In genomic region chr2:103292570-103293265, GRCh38 we compare ENCODE assay signal across 21 cellular contexts.
DNase-seq lines count a peak whose midpoint lies in the region; TF ChIP-seq lines count a peak whose summit lies in the region.
"Had no signal": no experiment of that assay in that cellular context is flagged by ENCODE, and none has a peak within 500 bp of the region (broad histone marks: within the 10 kb centered on the region; RNA-seq: fewer than 3 reads in every experiment).

No MANE protein-coding gene starts in this region.

- H3K36me3 ChIP-seq in ES-I3 (ENCODE audit: insufficient read depth, low read length) (no peaks in the 10 kb centered on the region), OCI-LY7 (ENCODE audit: insufficient read depth, low read length) (no peaks in the 10 kb centered on the region), neural progenitor cell (no peaks in the 10 kb centered on the region)
- H3K36me3 ChIP-seq: prostate gland, suprapubic skin, uterus, WERI-Rb-1 had no signal

- intact Hi-C loops in OCI-LY7 (cut with micrococcal nuclease; ENCODE audit: unreplicated experiment), result no loop called here

- CTCF ChIA-PET in OCI-LY7 (lab: Charles Lee; ENCODE audit: unreplicated experiment), result no interaction called here

- H3K4me3 ChIP-seq in OCI-LY7 (ENCODE audit: low read depth, low read length, poor library complexity, severe bottlenecking) (no peak overlapping the region), neural progenitor cell (peak overlapping the region; percentile 15)
- H3K4me3 ChIP-seq: prostate gland, SK-N-MC, suprapubic skin, uterus had no signal

- H3K4me1 ChIP-seq in ES-I3 (ENCODE audit: insufficient read depth, low read length), result peaks cover 24% of the 10 kb centered on the region
- H3K4me1 ChIP-seq in OCI-LY7 (ENCODE audit: insufficient read depth, low read length, poor library complexity, severe bottlenecking), result no peaks in the 10 kb centered on the region
- H3K4me1 ChIP-seq in neural progenitor cell, result peaks cover 57% of the 10 kb centered on the region
- H3K4me1 ChIP-seq: prostate gland, suprapubic skin, uterus had no signal

- BruUV-seq in OCI-LY7 (replicated peaks; lab: Mats Ljungman, UMichigan), result no TSS peak

- H3K9me3 ChIP-seq in ES-I3 (ENCODE audit: control insufficient read depth, insufficient read depth, low read length) (no peaks in the 10 kb centered on the region), OCI-LY7 (ENCODE audit: low read length) (no peaks in the 10 kb centered on the region), neural progenitor cell (ENCODE audit: low read depth) (no peaks in the 10 kb centered on the region)
- H3K9me3 ChIP-seq: prostate gland, uterus had no signal

- H3K36me3 Mint-ChIP-seq in endothelial cell (ENCODE audit: low read depth, unreplicated experiment) (no peaks in the 10 kb centered on the region), neural progenitor cell (no peaks in the 10 kb centered on the region)
- H3K36me3 Mint-ChIP-seq: CD4-positive, CD25-positive, alpha-beta regulatory T cell; naive thymus-derived CD8-positive, alpha-beta T cell had no signal

- H3K27me3 Mint-ChIP-seq in endothelial cell (ENCODE audit: unreplicated experiment) (no peaks in the 10 kb centered on the region), neural progenitor cell (ENCODE audit: insufficient read depth, low read depth) (peaks cover 3% of the 10 kb centered on the region)
- H3K27me3 Mint-ChIP-seq: CD4-positive, CD25-positive, alpha-beta regulatory T cell; effector memory CD8-positive, alpha-beta T cell had no signal

- H3K9me3 Mint-ChIP-seq in endothelial cell (ENCODE audit: unreplicated experiment) (no peaks in the 10 kb centered on the region), neural progenitor cell (no peaks in the 10 kb centered on the region)

- H3K27ac Mint-ChIP-seq in endothelial cell (ENCODE audit: unreplicated experiment) (no peak overlapping the region), neural progenitor cell (peak overlapping the region; percentile 96)
- H3K27ac Mint-ChIP-seq: activated naive CD4-positive, alpha-beta T cell treated with anti-CD3 and anti-CD28 coated beads, Interleukin-2, amount 50 U/mL, for 72 hours; CD4-positive, CD25-positive, alpha-beta regulatory T cell; effector memory CD8-positive, alpha-beta T cell; naive thymus-derived CD8-positive, alpha-beta T cell had no signal

- no peak overlapping the region for H3K27ac ChIP-seq in OCI-LY7 (ENCODE audit: low read depth, low read length, poor library complexity, severe bottlenecking)
- H3K27ac ChIP-seq in neural progenitor cell, result no peak overlapping the region
- H3K27ac ChIP-seq: prostate gland, RWPE1, SK-N-MC, suprapubic skin, uterus, WERI-Rb-1 had no signal

- H3K4me2 ChIP-seq in OCI-LY7 (ENCODE audit: low read length), result no peak overlapping the region
- peak overlapping the region; percentile 72 for H3K4me2 ChIP-seq in neural progenitor cell

- H3K9ac ChIP-seq in ES-I3 (ENCODE audit: low read depth, low read length), result peak overlapping the region; percentile 43
- H3K9ac ChIP-seq in neural progenitor cell, result no peak overlapping the region

- DNase-seq in OCI-LY7 (ENCODE audit: low spot score), result no peak
- DNase-seq in endothelial cell (ENCODE audit: low spot score), result peak; percentile 21
- DNase-seq in neural progenitor cell (ENCODE audit: low spot score), result no peak
- no peak for DNase-seq in hypothalamus (lab: John Stamatoyannopoulos, UW)
- no peak for DNase-seq in NCI-H1436 treated with DMSO at 0.1 percent for 48 hours (lab: John Stamatoyannopoulos, UW)
- no peak for DNase-seq in GF-D8 (lab: John Stamatoyannopoulos, UW)
- DNase-seq: aorta; CD4-positive, CD25-positive, alpha-beta regulatory T cell; effector memory CD8-positive, alpha-beta T cell; HCEC 1CT; naive thymus-derived CD8-positive, alpha-beta T cell; NCI-H1048; NCI-H2081 treated with DMSO at 0.1 percent for 48 hours; uterus; WERI-Rb-1 had no signal

- peaks cover 15% of the 10 kb centered on the region for H3K27me3 ChIP-seq in neural progenitor cell
- H3K27me3 ChIP-seq: suprapubic skin, uterus had no signal

- no peaks in the 10 kb centered on the region for H3K79me2 ChIP-seq in OCI-LY7 (ENCODE audit: insufficient read depth, low read depth, low read length)
- no peaks in the 10 kb centered on the region for H3K79me2 ChIP-seq in neural progenitor cell (ENCODE audit: low read depth)

- H3K4me3 Mint-ChIP-seq in endothelial cell (ENCODE audit: unreplicated experiment), result no peak overlapping the region
- H3K4me3 Mint-ChIP-seq in neural progenitor cell, result peak overlapping the region; percentile 72
- H3K4me3 Mint-ChIP-seq: CD4-positive, CD25-positive, alpha-beta regulatory T cell; effector memory CD8-positive, alpha-beta T cell; naive thymus-derived CD8-positive, alpha-beta T cell had no signal

- H3K4me1 Mint-ChIP-seq in endothelial cell (ENCODE audit: unreplicated experiment), result peaks cover 29% of the 10 kb centered on the region
- H3K4me1 Mint-ChIP-seq in neural progenitor cell, result peaks cover 86% of the 10 kb centered on the region
- H3K4me1 Mint-ChIP-seq: CD4-positive, CD25-positive, alpha-beta regulatory T cell; naive thymus-derived CD8-positive, alpha-beta T cell had no signal

- H4K20me1 ChIP-seq in OCI-LY7 (ENCODE audit: insufficient read depth, low read length) (no peaks in the 10 kb centered on the region; the same call in 1 of the 2 replicates), neural progenitor cell (ENCODE audit: low read depth) (peaks cover 21% of the 10 kb centered on the region)

- no peak overlapping the region for H2AFZ ChIP-seq in OCI-LY7 (ENCODE audit: low read length)
- no peak overlapping the region for H2AFZ ChIP-seq in neural progenitor cell (replicated peaks)

- TF ChIP-seq CTCF in OCI-LY7 (conservative IDR thresholded peaks at IDR 0.05; ENCODE audit: low read length) (peak; percentile 28; the same call in 1 of the 2 replicates), endothelial cell (IDR thresholded peaks at IDR 0.05; ENCODE audit: unreplicated experiment) (peak; percentile 31), neural progenitor cell (IDR thresholded peaks at IDR 0.05) (peak; percentile 38)

- H3F3A ChIP-seq in neural progenitor cell (ENCODE audit: low read depth), result peaks cover 25% of the 10 kb centered on the region

- H3K9me2 ChIP-seq in OCI-LY7 (ENCODE audit: insufficient read depth, low read length), result no peaks in the 10 kb centered on the region

- POLR2A ChIA-PET in OCI-LY7 (lab: Charles Lee), result interaction anchor here (1.6 kb wide), 1 partner anchor 11 kb away, joined by 3 read pairs; no protein-coding TSS in a partner anchor
